In genomic region chrX:110156167-110156754, GRCh38 we compare ENCODE assay signal across 10 cellular contexts.
DNase-seq lines count a peak whose midpoint lies in the region; ATAC-seq and TF ChIP-seq lines count a peak whose summit lies in the region.
"Had no signal": no experiment of that assay in that cellular context is flagged by ENCODE, and none has a peak within 500 bp of the region (broad histone marks: within the 10 kb centered on the region; RNA-seq: fewer than 3 reads in every experiment).

No MANE protein-coding gene starts in this region.

- H3K36me3 Mint-ChIP-seq in activated CD4-positive, alpha-beta T cell treated with anti-CD3 and anti-CD28 coated beads, Interleukin-2, amount 10 ng/mL, durations not matched to agents 7 days and 5 days (ENCODE audit: low read depth), result no peaks in the 10 kb centered on the region

- TF ChIP-seq POLR2A in tibial nerve (IDR thresholded peaks at IDR 0.05) (no peak), sigmoid colon (IDR thresholded peaks at IDR 0.05) (no peak)

- no peaks in the 10 kb centered on the region for H3K27me3 Mint-ChIP-seq in activated CD4-positive, alpha-beta T cell treated with anti-CD3 and anti-CD28 coated beads, Interleukin-2, amount 10 ng/mL, durations not matched to agents 7 days and 5 days

- no peak overlapping the region for H3K4me3 ChIP-seq in Panc1 (ENCODE audit: low read depth in 2 of 2, low read length in 2 of 2)
- no peak overlapping the region for H3K4me3 ChIP-seq in fibroblast of lung (replicated peaks in 1 of 4; ENCODE audit: control extremely low read depth in 1 of 4, insufficient read depth in 1 of 4, low read depth in 3 of 4, low read length in 4 of 4)
- H3K4me3 ChIP-seq in tibial nerve, result no peak overlapping the region
- H3K4me3 ChIP-seq in sigmoid colon, result no peak overlapping the region

- no peak overlapping the region for H2AFZ ChIP-seq in fibroblast of lung (ENCODE audit: low read length)

- no peaks in the 10 kb centered on the region for H3K27me3 ChIP-seq in Panc1 (ENCODE audit: control insufficient read depth, insufficient read depth, low read length)
- no peaks in the 10 kb centered on the region for H3K27me3 ChIP-seq in fibroblast of lung (ENCODE audit: control insufficient read depth, insufficient read depth, low read length)
- H3K27me3 ChIP-seq in tibial nerve, result peaks cover 0 to 8% of the 10 kb centered on the region in 2 donors
- H3K27me3 ChIP-seq in sigmoid colon, result no peaks in the 10 kb centered on the region

- CTCF ChIA-PET in activated CD4-positive, alpha-beta T cell treated with anti-CD3 and anti-CD28 coated beads, Interleukin-2, amount 10 ng/mL, durations not matched to agents 7 days and 5 days (lab: Charles Lee), result interaction anchor here (0.7 to 7.7 kb wide), 6 partner anchors 10 to 313 kb away, joined by 3 to 48 read pairs (median 3); no protein-coding TSS in a partner anchor
- CTCF ChIA-PET in Panc1 (lab: Charles Lee), result no interaction called here

- BruUV-seq in Panc1 (replicated peaks; lab: Mats Ljungman, UMichigan), result no TSS peak

- H3K27ac ChIP-seq in Panc1 (ENCODE audit: low read length) (no peak overlapping the region), fibroblast of lung (ENCODE audit: insufficient read depth, low read length) (no peak overlapping the region), tibial nerve (no peak overlapping the region), sigmoid colon (no peak overlapping the region)

- H3K79me2 ChIP-seq in fibroblast of lung (ENCODE audit: control insufficient read depth, insufficient read depth, low read length), result no peaks in the 10 kb centered on the region

- H3K4me1 Mint-ChIP-seq in activated CD4-positive, alpha-beta T cell treated with anti-CD3 and anti-CD28 coated beads, Interleukin-2, amount 10 ng/mL, durations not matched to agents 7 days and 5 days, result peaks cover 12% of the 10 kb centered on the region

- intact Hi-C loops in Panc1 (cut with micrococcal nuclease; ENCODE audit: unreplicated experiment), result no loop called here
- intact Hi-C loops in sigmoid colon (cut with DNase I), result no loop called here

- no peaks in the 10 kb centered on the region for H3K4me1 ChIP-seq in Panc1 (ENCODE audit: control insufficient read depth, insufficient read depth, low read length)
- peaks cover 2% of the 10 kb centered on the region for H3K4me1 ChIP-seq in fibroblast of lung (ENCODE audit: control insufficient read depth, extremely low read depth, insufficient read depth, low read length)
- H3K4me1 ChIP-seq in tibial nerve, result peaks cover 0 to 6% (median 0%) of the 10 kb centered on the region in 4 donors
- no peaks in the 10 kb centered on the region for H3K4me1 ChIP-seq in sigmoid colon

- TF ChIP-seq EP300 in tibial nerve (IDR thresholded peaks at IDR 0.05), result no peak
- TF ChIP-seq EP300 in sigmoid colon (IDR thresholded peaks at IDR 0.05), result no peak

- DNase-seq in activated CD4-positive, alpha-beta T cell treated with anti-CD3 and anti-CD28 coated beads, Interleukin-2, amount 10 ng/mL, durations not matched to agents 7 days and 5 days, result peak; percentile 11
- DNase-seq in activated CD4-positive, alpha-beta T cell treated with anti-CD3 and anti-CD28 coated beads, Interleukin-2, amount 50 U/mL, for 4 hours, result no peak
- DNase-seq in Panc1 (ENCODE audit: low read depth, low spot score) (no peak), fibroblast of lung (ENCODE audit: low read depth in 2 of 2) (peak in 1 of 2 donors; percentile 25), tibial nerve (ENCODE audit: low spot score in 2 of 2) (no peak), sigmoid colon (no peak)
- DNase-seq: GOT3, NCI-H1436 treated with DMSO at 0.1 percent for 48 hours had no signal

- 63 to 82% methylated on average over 6 of the region's 6 CpGs for WGBS in tibial nerve, 2 donors
- WGBS in sigmoid colon, 2 donors, result 73 to 84% methylated on average over 6 of the region's 6 CpGs

- H3K27ac Mint-ChIP-seq in activated CD4-positive, alpha-beta T cell treated with anti-CD3 and anti-CD28 coated beads, Interleukin-2, amount 10 ng/mL, durations not matched to agents 7 days and 5 days, result no peak overlapping the region

- H3K9me3 ChIP-seq in Panc1 (ENCODE audit: control insufficient read depth, insufficient read depth, low read depth, low read length) (no peaks in the 10 kb centered on the region), fibroblast of lung (ENCODE audit: control insufficient read depth, insufficient read depth, low read depth, low read length) (no peaks in the 10 kb centered on the region), tibial nerve (no peaks in the 10 kb centered on the region), sigmoid colon (no peaks in the 10 kb centered on the region)

- no peak overlapping the region for H3K4me2 ChIP-seq in fibroblast of lung (ENCODE audit: extremely low read depth, insufficient read depth, low read length)

- H3K4me3 Mint-ChIP-seq in activated CD4-positive, alpha-beta T cell treated with anti-CD3 and anti-CD28 coated beads, Interleukin-2, amount 10 ng/mL, durations not matched to agents 7 days and 5 days, result no peak overlapping the region

- POLR2A ChIA-PET in activated CD4-positive, alpha-beta T cell treated with anti-CD3 and anti-CD28 coated beads, Interleukin-2, amount 10 ng/mL, durations not matched to agents 7 days and 5 days (lab: Charles Lee), result no interaction called here
- POLR2A ChIA-PET in Panc1 (lab: Charles Lee), result no interaction called here

- no peaks in the 10 kb centered on the region for H3K9me3 Mint-ChIP-seq in activated CD4-positive, alpha-beta T cell treated with anti-CD3 and anti-CD28 coated beads, Interleukin-2, amount 10 ng/mL, durations not matched to agents 7 days and 5 days

- ATAC-seq in Panc1 (no peak), HG03378 (IDR thresholded peaks at IDR 0.05; ENCODE audit: unreplicated experiment) (no peak), GM21717 (IDR thresholded peaks at IDR 0.05; ENCODE audit: unreplicated experiment) (no peak)

- H3K9ac ChIP-seq in fibroblast of lung (ENCODE audit: insufficient read depth, low read length), result no peak overlapping the region

- peak; percentile 67 for TF ChIP-seq CTCF in Panc1 (IDR thresholded peaks at IDR 0.05)
- TF ChIP-seq CTCF in fibroblast of lung (conservative IDR thresholded peaks at IDR 0.05 in 1 of 2, IDR thresholded peaks at IDR 0.05 in 1 of 2; ENCODE audit: low read depth in 1 of 2, low read length in 2 of 2), result peak; percentile 24 to 29
- TF ChIP-seq CTCF in tibial nerve (IDR thresholded peaks at IDR 0.05), result peak in 4 of 5 experiments; percentile 39 to 64 (median 40)
- peak in 2 of 4 experiments; percentile 17 to 29 for TF ChIP-seq CTCF in sigmoid colon (IDR thresholded peaks at IDR 0.05)

- in situ Hi-C loops in Panc1 (cut with HindIII; ENCODE audit: low pct_unique_long_range_greater_than_20kb, low sequenced_read_pairs), result no loop called here

- H4K20me1 ChIP-seq in fibroblast of lung (ENCODE audit: control insufficient read depth, extremely low read depth, insufficient read depth, low read length), result no peaks in the 10 kb centered on the region

- H3K36me3 ChIP-seq in Panc1 (ENCODE audit: control insufficient read depth, insufficient read depth, low read length) (no peaks in the 10 kb centered on the region), fibroblast of lung (ENCODE audit: control insufficient read depth, insufficient read depth, low read length) (no peaks in the 10 kb centered on the region), tibial nerve (no peaks in the 10 kb centered on the region), sigmoid colon (no peaks in the 10 kb centered on the region)
